Comparison of ENCODE assay signal across 24 cellular contexts in genomic region chr2:52141076-52141475, GRCh38.
"Had no signal": no experiment of that assay in that cellular context is flagged by ENCODE, and none has a peak within 500 bp of the region (broad histone marks: within the 10 kb centered on the region; RNA-seq: fewer than 3 reads in every experiment).

No MANE protein-coding gene starts in this region.

- H3K36me3 ChIP-seq: left ventricle myocardium inferior, ovary, stomach, thyroid gland, transverse colon, upper lobe of left lung, vagina had no signal

- H3K4me3 ChIP-seq: left ventricle myocardium inferior, lung, mucosa of descending colon, ovary, skin epidermis, stomach, testis, thyroid gland, transverse colon, upper lobe of left lung, vagina had no signal

- H3K9me3 ChIP-seq: left ventricle myocardium inferior, mucosa of descending colon, ovary, stomach, testis, thyroid gland, transverse colon, upper lobe of left lung, vagina had no signal

- H3K27ac ChIP-seq: left ventricle myocardium inferior, ovary, skin epidermis, stomach, testis, thyroid gland, transverse colon, upper lobe of left lung, vagina had no signal

- H3K4me1 ChIP-seq: stomach, testis, thyroid gland, transverse colon, upper lobe of left lung, vagina had no signal

- H3K27me3 ChIP-seq: ovary, stomach, testis, thyroid gland, transverse colon, upper lobe of left lung, vagina had no signal

- DNase-seq: hippocampal formation; kidney; left ventricle myocardium inferior; midbrain; mucosa of descending colon; naive thymus-derived CD4-positive, alpha-beta T cell; ovary; right cardiac atrium; stimulated activated CD4-positive, alpha-beta T cell treated with anti-CD3 and anti-CD28 coated beads, Interleukin-12 subunit alpha, Interleukin-12 subunit beta, amount 100 ng/mL, for 4 hours; stimulated activated CD4-positive, alpha-beta T cell treated with anti-CD3 and anti-CD28 coated beads, Interleukin-15, amount 100 ng/mL, for 24 hours; stimulated activated CD4-positive, alpha-beta T cell treated with anti-CD3 and anti-CD28 coated beads, Interleukin-2, amount 100 ng/mL, for 24 hours; stimulated activated CD4-positive, alpha-beta T cell treated with anti-CD3 and anti-CD28 coated beads, Interleukin-4, amount 100 ng/mL, for 1 hour; stimulated activated naive B cell treated with anti-CD40 and anti-IgM and Interleukin-4, amounts not matched to agents 10 μg/mL and 1 μg/mL and 100 μg/mL, for 72 hours; stimulated activated naive CD8-positive, alpha-beta T cell treated with anti-CD3 and anti-CD28 coated beads, Interleukin-15, Interleukin-2, amounts not matched to agents 100 U/mL and 50 U/mL, for 24 hours; stomach; testis; thyroid gland; transverse colon; upper lobe of left lung had no signal

- ATAC-seq: mucosa of descending colon; naive thymus-derived CD4-positive, alpha-beta T cell; natural killer cell treated with Interleukin-12 subunit alpha and Interleukin-12 subunit beta and Interleukin-15 and Interleukin-18, amount 100 ng/mL, for 72 hours; right cardiac atrium; sciatic nerve; stimulated activated naive B cell treated with anti-CD40 and anti-IgM and Interleukin-4, amounts not matched to agents 10 μg/mL and 1 μg/mL and 100 μg/mL, for 72 hours; stimulated activated naive CD8-positive, alpha-beta T cell treated with anti-CD3 and anti-CD28 coated beads, Interleukin-15, Interleukin-2, amounts not matched to agents 100 U/mL and 50 U/mL, for 24 hours had no signal
